In genomic region chr11:88103337-88104206, GRCh38 we compare ENCODE assay signal across 7 cellular contexts.
DNase-seq lines count a peak whose midpoint lies in the region; ATAC-seq, FAIRE-seq and TF ChIP-seq lines count a peak whose summit lies in the region.

No MANE protein-coding gene starts in this region.

- no peaks in the 10 kb centered on the region for H3K79me2 ChIP-seq in keratinocyte (ENCODE audit: control insufficient read depth, insufficient read depth, low read length)

- no peaks in the 10 kb centered on the region for H3K9me3 ChIP-seq in keratinocyte (ENCODE audit: control insufficient read depth, low read depth, low read length)
- H3K9me3 ChIP-seq in suprapubic skin: no peaks in the 10 kb centered on the region

- H3K4me2 ChIP-seq in keratinocyte (ENCODE audit: control insufficient read depth, extremely low read depth, insufficient read depth, low read depth, low read length): peak overlapping the region; percentile 69

- peak; percentile 78 for DNase-seq in Daoy (ENCODE audit: low read depth)
- DNase-seq in NCI-H748 (lab: John Stamatoyannopoulos, UW; ENCODE audit: unreplicated experiment): peak; percentile 25
- peak; percentile 9 for DNase-seq in activated T-helper 2 cell treated with anti-CD3 and anti-CD28 coated beads, Interferon-gamma antibody, Interleukin-2, Interleukin-4, amounts not matched to agents 10 μg/mL and 5 μg/mL and 100 μg/mL, durations not matched to agents 14 hours and 24 hours and 36 hours (ENCODE audit: low spot score)
- DNase-seq in keratinocyte (ENCODE audit: low read depth, low spot score): peak; percentile 9
- no peak for DNase-seq in suprapubic skin (ENCODE audit: low spot score in 2 of 2)

- peak; percentile 76 for FAIRE-seq in keratinocyte (lab: Jason Lieb, UNC)

- no peak for TF ChIP-seq POLR2A in suprapubic skin (IDR thresholded peaks at IDR 0.05)

- peak overlapping the region; percentile 9 for H2AFZ ChIP-seq in keratinocyte (ENCODE audit: control insufficient read depth, low read length)

- no peak overlapping the region for H3K27ac Mint-ChIP-seq in activated T-helper 2 cell treated with anti-CD3 and anti-CD28 coated beads, Interferon-gamma antibody, Interleukin-2, Interleukin-4, amounts not matched to agents 10 μg/mL and 5 μg/mL and 100 μg/mL, durations not matched to agents 14 hours and 24 hours and 36 hours

- no peaks in the 10 kb centered on the region for H4K20me1 ChIP-seq in keratinocyte (ENCODE audit: control insufficient read depth, extremely low read depth, insufficient read depth, low read length)

- H3K36me3 ChIP-seq in keratinocyte (ENCODE audit: control insufficient read depth in 2 of 2, extremely low read depth in 1 of 2, insufficient read depth in 2 of 2, low read length in 2 of 2): no peaks in the 10 kb centered on the region
- H3K36me3 ChIP-seq in suprapubic skin: no peaks in the 10 kb centered on the region

- 89% methylated on average over 9 of the region's 9 CpGs for WGBS in suprapubic skin

- peaks cover 4% of the 10 kb centered on the region for H3K9me3 Mint-ChIP-seq in activated T-helper 2 cell treated with anti-CD3 and anti-CD28 coated beads, Interferon-gamma antibody, Interleukin-2, Interleukin-4, amounts not matched to agents 10 μg/mL and 5 μg/mL and 100 μg/mL, durations not matched to agents 14 hours and 24 hours and 36 hours

- ATAC-seq in GM19023 (IDR thresholded peaks at IDR 0.05; ENCODE audit: unreplicated experiment): peak; percentile 80
- ATAC-seq in HG03066 (IDR thresholded peaks at IDR 0.05; ENCODE audit: low read depth, unreplicated experiment): peak; percentile 87

- H3K27me3 ChIP-seq in keratinocyte (ENCODE audit: control insufficient read depth, extremely low read depth, insufficient read depth, low read length): no peaks in the 10 kb centered on the region
- no peaks in the 10 kb centered on the region for H3K27me3 ChIP-seq in suprapubic skin

- H3K4me1 ChIP-seq in keratinocyte (ENCODE audit: control insufficient read depth, extremely low read depth, insufficient read depth, low read length) (peaks cover 23% of the 10 kb centered on the region), suprapubic skin (peaks cover 5% of the 10 kb centered on the region)

- dilution Hi-C loops in keratinocyte (cut with MboI; ENCODE audit: extremely low pct_ligation_motif_present, low sequenced_read_pairs): no loop called here

- H3K9me1 ChIP-seq in keratinocyte (ENCODE audit: control insufficient read depth, extremely low read depth, insufficient read depth, low read length): no peaks in the 10 kb centered on the region

- peak overlapping the region; percentile 47 for H3K27ac ChIP-seq in keratinocyte (ENCODE audit: control insufficient read depth, insufficient read depth, low read length)
- no peak overlapping the region for H3K27ac ChIP-seq in suprapubic skin

- H3K4me3 ChIP-seq in keratinocyte (ENCODE audit: control insufficient read depth in 2 of 3, extremely low read depth in 1 of 3, insufficient read depth in 2 of 3, low read depth in 1 of 3, low read length in 3 of 3) (no peak overlapping the region), suprapubic skin (no peak overlapping the region)

- peaks cover 18% of the 10 kb centered on the region for H3K27me3 Mint-ChIP-seq in activated T-helper 2 cell treated with anti-CD3 and anti-CD28 coated beads, Interferon-gamma antibody, Interleukin-2, Interleukin-4, amounts not matched to agents 10 μg/mL and 5 μg/mL and 100 μg/mL, durations not matched to agents 14 hours and 24 hours and 36 hours (ENCODE audit: low read depth)

- no peaks in the 10 kb centered on the region for H3K36me3 Mint-ChIP-seq in activated T-helper 2 cell treated with anti-CD3 and anti-CD28 coated beads, Interferon-gamma antibody, Interleukin-2, Interleukin-4, amounts not matched to agents 10 μg/mL and 5 μg/mL and 100 μg/mL, durations not matched to agents 14 hours and 24 hours and 36 hours (ENCODE audit: low read depth)

- H3K9ac ChIP-seq in keratinocyte (ENCODE audit: control insufficient read depth, extremely low read depth, insufficient read depth, low read length): no peak overlapping the region

- TF ChIP-seq CTCF in keratinocyte (optimal IDR thresholded peaks at IDR 0.05 in 1 of 3, IDR thresholded peaks at IDR 0.05 in 1 of 3, conservative IDR thresholded peaks at IDR 0.05 in 1 of 3; ENCODE audit: extremely low read depth in 1 of 3, insufficient read depth in 2 of 3, low read length in 3 of 3) (peak; percentile 66 to 88 (median 78)), suprapubic skin (IDR thresholded peaks at IDR 0.05) (peak in 1 of 2 donors; percentile 39)

- no peaks in the 10 kb centered on the region for H3K4me1 Mint-ChIP-seq in activated T-helper 2 cell treated with anti-CD3 and anti-CD28 coated beads, Interferon-gamma antibody, Interleukin-2, Interleukin-4, amounts not matched to agents 10 μg/mL and 5 μg/mL and 100 μg/mL, durations not matched to agents 14 hours and 24 hours and 36 hours (ENCODE audit: low read depth)

- no peak for TF ChIP-seq EP300 in suprapubic skin (IDR thresholded peaks at IDR 0.05)

- intact Hi-C loops in activated T-helper 2 cell treated with anti-CD3 and anti-CD28 coated beads, Interferon-gamma antibody, Interleukin-2, Interleukin-4, amounts not matched to agents 10 μg/mL and 5 μg/mL and 100 μg/mL, durations not matched to agents 14 hours and 24 hours and 36 hours (cut with micrococcal nuclease): loop anchor here (1.0 kb wide), 1 partner anchor 441 kb away; no protein-coding TSS in a partner anchor

- no peak overlapping the region for H3K4me3 Mint-ChIP-seq in activated T-helper 2 cell treated with anti-CD3 and anti-CD28 coated beads, Interferon-gamma antibody, Interleukin-2, Interleukin-4, amounts not matched to agents 10 μg/mL and 5 μg/mL and 100 μg/mL, durations not matched to agents 14 hours and 24 hours and 36 hours (ENCODE audit: low read depth)

Comparison
In these comparisons a context has a peak if more than half of its experiments do, and no peak if none do; other contexts are left out.
1. DNase-seq: peak in Daoy (single experiment), NCI-H748 (single experiment), activated T-helper 2 cell treated with anti-CD3 and anti-CD28 coated beads, Interferon-gamma antibody, Interleukin-2, Interleukin-4, amounts not matched to agents 10 μg/mL and 5 μg/mL and 100 μg/mL, durations not matched to agents 14 hours and 24 hours and 36 hours (single experiment) and keratinocyte (single experiment); none in suprapubic skin (0 of 2).